ENCODE assay signal across 16 cellular contexts in the genomic region with DNA sequence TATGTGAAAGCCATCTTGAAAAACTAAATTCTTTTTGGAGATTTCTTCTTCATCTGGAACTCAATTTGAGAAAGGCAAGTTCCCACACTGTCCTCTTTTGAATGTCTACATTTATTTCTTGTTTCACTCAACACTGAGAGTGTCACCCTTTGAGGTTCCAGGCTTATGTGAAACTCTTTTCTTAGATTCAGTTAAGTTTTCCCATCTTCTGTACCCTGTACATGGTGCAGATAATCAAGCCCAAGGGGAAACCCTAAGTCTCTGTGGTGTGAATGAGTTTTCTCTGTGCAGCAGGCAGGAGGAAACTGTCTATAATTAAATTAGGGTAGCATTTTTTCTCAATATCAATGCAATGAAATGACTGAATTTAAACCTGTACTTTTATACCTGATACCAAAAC.
DNase-seq lines count a peak whose midpoint lies in the region; ATAC-seq and TF ChIP-seq lines count a peak whose summit lies in the region.
"Had no signal": no experiment of that assay in that cellular context is flagged by ENCODE, and none has a peak within 500 bp of the region (broad histone marks: within the 10 kb centered on the region; RNA-seq: fewer than 3 reads in every experiment).

No MANE protein-coding gene starts in this region.

- no peaks in the 10 kb centered on the region for H3K27me3 ChIP-seq in suprapubic skin

- peaks cover 4% of the 10 kb centered on the region for H3K4me1 ChIP-seq in suprapubic skin
- H3K4me1 ChIP-seq: BLaER1 treated with 17β-estradiol and CSF1 and Interleukin-3, amounts not matched to agents 10 nM and 100 nM had no signal

- H3K27ac ChIP-seq in suprapubic skin, result no peak overlapping the region
- H3K27ac ChIP-seq: BLaER1 treated with 17β-estradiol and CSF1 and Interleukin-3, amounts not matched to agents 10 nM and 100 nM had no signal

- H3K9me3 ChIP-seq in suprapubic skin, result no peaks in the 10 kb centered on the region

- no peak for DNase-seq in amygdala (lab: John Stamatoyannopoulos, UW)
- DNase-seq in suprapubic skin (ENCODE audit: low spot score in 2 of 2), result no peak
- DNase-seq in left cardiac atrium, result no peak
- DNase-seq in NCI-H1930 (lab: John Stamatoyannopoulos, UW), result no peak
- DNase-seq: activated B cell treated with CpG ODN at 0.5 μM for 24 hours; GF-D8; HFFc6; NCI-H510A treated with DMSO at 0.1 percent for 48 hours; nucleus accumbens; SHP77 treated with DMSO at 0.1 percent for 48 hours; stimulated activated CD4-positive, alpha-beta T cell treated with anti-CD3 and anti-CD28 coated beads, Interleukin-12 subunit alpha, Interleukin-12 subunit beta, amount 100 ng/mL, for 4 hours had no signal

- no peaks in the 10 kb centered on the region for H3K36me3 ChIP-seq in suprapubic skin
- H3K36me3 ChIP-seq: BLaER1 treated with 17β-estradiol and CSF1 and Interleukin-3, amounts not matched to agents 10 nM and 100 nM had no signal

- no peak for TF ChIP-seq CTCF in suprapubic skin (IDR thresholded peaks at IDR 0.05)

- no peak for TF ChIP-seq EP300 in suprapubic skin (IDR thresholded peaks at IDR 0.05)

- intact Hi-C loops in left cardiac atrium (cut with DNase I), result no loop called here

- no peak overlapping the region for H3K4me3 ChIP-seq in suprapubic skin
- H3K4me3 ChIP-seq: BLaER1 treated with 17β-estradiol and CSF1 and Interleukin-3, amounts not matched to agents 10 nM and 100 nM had no signal

- no peak for TF ChIP-seq POLR2A in suprapubic skin (IDR thresholded peaks at IDR 0.05)

- ATAC-seq in GM18858 (IDR thresholded peaks at IDR 0.05; ENCODE audit: unreplicated experiment) (peak; percentile 96), GM21381 (IDR thresholded peaks at IDR 0.05; ENCODE audit: unreplicated experiment) (peak; percentile 97), HG02943 (IDR thresholded peaks at IDR 0.05; ENCODE audit: low read depth, unreplicated experiment) (peak; percentile 88), HG03521 (IDR thresholded peaks at IDR 0.05; ENCODE audit: unreplicated experiment) (peak; percentile 74), left cardiac atrium (no peak)

Comparison
In these comparisons a context has a peak if more than half of its experiments do, and no peak if none do; other contexts are left out.
1. ATAC-seq: peak in GM18858 (single experiment), GM21381 (single experiment), HG02943 (single experiment) and HG03521 (single experiment); none in left cardiac atrium (0 of 2).